1 cellular context compared by ENCODE assay signal in the genomic region with DNA sequence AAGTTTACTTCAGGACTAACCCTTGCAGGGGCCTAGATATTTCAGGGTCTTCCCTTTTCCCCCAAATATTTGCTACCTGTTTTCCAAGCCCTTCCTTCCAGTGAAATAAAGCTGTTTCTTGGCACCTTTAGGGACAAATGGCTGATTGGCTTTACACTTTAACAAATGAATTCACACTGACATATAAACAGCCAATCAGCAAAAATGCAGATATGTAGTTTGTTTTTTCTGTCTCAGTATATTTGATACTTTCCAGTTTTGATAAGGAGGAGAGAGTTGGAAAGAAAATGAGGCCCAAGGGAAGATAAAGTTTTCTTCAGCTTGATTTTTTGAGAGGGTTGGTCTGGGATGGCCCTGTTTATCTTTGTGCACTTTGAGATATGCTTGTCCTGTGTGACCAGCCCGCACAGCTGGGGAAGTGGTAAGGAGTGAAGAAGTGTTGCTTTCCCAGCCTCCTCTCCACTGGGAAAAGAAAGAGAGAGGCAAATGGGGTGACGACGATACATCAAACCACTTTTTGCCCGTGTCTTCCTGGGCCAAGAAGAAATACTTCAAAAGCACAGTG.
TF ChIP-seq lines count a peak whose summit lies in the region.

No MANE protein-coding gene starts in this region.

TF ChIP-seq in K562, 482 proteins besides CTCF, POLR2A, EP300 and RAD21 (continued from another document):
- TF ChIP-seq, protein P1, sequence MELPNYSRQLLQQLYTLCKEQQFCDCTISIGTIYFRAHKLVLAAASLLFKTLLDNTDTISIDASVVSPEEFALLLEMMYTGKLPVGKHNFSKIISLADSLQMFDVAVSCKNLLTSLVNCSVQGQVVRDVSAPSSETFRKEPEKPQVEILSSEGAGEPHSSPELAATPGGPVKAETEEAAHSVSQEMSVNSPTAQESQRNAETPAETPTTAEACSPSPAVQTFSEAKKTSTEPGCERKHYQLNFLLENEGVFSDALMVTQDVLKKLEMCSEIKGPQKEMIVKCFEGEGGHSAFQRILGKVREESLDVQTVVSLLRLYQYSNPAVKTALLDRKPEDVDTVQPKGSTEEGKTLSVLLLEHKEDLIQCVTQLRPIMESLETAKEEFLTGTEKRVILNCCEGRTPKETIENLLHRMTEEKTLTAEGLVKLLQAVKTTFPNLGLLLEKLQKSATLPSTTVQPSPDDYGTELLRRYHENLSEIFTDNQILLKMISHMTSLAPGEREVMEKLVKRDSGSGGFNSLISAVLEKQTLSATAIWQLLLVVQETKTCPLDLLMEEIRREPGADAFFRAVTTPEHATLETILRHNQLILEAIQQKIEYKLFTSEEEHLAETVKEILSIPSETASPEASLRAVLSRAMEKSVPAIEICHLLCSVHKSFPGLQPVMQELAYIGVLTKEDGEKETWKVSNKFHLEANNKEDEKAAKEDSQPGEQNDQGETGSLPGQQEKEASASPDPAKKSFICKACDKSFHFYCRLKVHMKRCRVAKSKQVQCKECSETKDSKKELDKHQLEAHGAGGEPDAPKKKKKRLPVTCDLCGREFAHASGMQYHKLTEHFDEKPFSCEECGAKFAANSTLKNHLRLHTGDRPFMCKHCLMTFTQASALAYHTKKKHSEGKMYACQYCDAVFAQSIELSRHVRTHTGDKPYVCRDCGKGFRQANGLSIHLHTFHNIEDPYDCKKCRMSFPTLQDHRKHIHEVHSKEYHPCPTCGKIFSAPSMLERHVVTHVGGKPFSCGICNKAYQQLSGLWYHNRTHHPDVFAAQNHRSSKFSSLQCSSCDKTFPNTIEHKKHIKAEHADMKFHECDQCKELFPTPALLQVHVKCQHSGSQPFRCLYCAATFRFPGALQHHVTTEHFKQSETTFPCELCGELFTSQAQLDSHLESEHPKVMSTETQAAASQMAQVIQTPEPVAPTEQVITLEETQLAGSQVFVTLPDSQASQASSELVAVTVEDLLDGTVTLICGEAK (IDR thresholded peaks at IDR 0.05): peak; percentile 42; the same call in 1 of the 2 replicates
- TF ChIP-seq, protein P1 (CRISPR knock-in tag; IDR thresholded peaks at IDR 0.05): no peak
- no peak for TF ChIP-seq ARHGAP35 (IDR thresholded peaks at IDR 0.05; ENCODE audit: partially characterized antibody)
- TF ChIP-seq MAFF (IDR thresholded peaks at IDR 0.05; ENCODE audit: low read length): peak; percentile 30; the same call in 1 of the 2 replicates
- TF ChIP-seq IRF2 (CRISPR knock-in tag; IDR thresholded peaks at IDR 0.05): no peak
- TF ChIP-seq, protein P2, sequence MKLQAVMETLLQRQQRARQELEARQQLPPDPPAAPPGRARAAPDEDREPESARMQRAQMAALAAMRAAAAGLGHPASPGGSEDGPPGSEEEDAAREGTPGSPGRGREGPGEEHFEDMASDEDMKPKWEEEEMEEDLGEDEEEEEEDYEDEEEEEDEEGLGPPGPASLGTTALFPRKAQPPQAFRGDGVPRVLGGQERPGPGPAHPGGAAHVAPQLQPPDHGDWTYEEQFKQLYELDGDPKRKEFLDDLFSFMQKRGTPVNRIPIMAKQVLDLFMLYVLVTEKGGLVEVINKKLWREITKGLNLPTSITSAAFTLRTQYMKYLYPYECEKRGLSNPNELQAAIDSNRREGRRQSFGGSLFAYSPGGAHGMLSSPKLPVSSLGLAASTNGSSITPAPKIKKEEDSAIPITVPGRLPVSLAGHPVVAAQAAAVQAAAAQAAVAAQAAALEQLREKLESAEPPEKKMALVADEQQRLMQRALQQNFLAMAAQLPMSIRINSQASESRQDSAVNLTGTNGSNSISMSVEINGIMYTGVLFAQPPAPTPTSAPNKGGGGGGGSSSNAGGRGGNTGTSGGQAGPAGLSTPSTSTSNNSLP (IDR thresholded peaks at IDR 0.05; ENCODE audit: borderline replicate concordance, low read depth, low read length): no peak
- TF ChIP-seq, protein P3, sequence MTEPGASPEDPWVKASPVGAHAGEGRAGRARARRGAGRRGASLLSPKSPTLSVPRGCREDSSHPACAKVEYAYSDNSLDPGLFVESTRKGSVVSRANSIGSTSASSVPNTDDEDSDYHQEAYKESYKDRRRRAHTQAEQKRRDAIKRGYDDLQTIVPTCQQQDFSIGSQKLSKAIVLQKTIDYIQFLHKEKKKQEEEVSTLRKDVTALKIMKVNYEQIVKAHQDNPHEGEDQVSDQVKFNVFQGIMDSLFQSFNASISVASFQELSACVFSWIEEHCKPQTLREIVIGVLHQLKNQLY (CRISPR knock-in tag; conservative IDR thresholded peaks at IDR 0.05): no peak
- TF ChIP-seq THRAP3 (IDR thresholded peaks at IDR 0.05; ENCODE audit: borderline replicate concordance): no peak
- TF ChIP-seq C11orf30 (IDR thresholded peaks at IDR 0.05; ENCODE audit: low read depth): peak; percentile 74
- TF ChIP-seq PTTG1 (tag; IDR thresholded peaks at IDR 0.05; ENCODE audit: low read depth): no peak
TF ChIP-seq in K562: peak in this region for 11.
